30 cellular contexts compared by ENCODE assay signal in the genomic region with DNA sequence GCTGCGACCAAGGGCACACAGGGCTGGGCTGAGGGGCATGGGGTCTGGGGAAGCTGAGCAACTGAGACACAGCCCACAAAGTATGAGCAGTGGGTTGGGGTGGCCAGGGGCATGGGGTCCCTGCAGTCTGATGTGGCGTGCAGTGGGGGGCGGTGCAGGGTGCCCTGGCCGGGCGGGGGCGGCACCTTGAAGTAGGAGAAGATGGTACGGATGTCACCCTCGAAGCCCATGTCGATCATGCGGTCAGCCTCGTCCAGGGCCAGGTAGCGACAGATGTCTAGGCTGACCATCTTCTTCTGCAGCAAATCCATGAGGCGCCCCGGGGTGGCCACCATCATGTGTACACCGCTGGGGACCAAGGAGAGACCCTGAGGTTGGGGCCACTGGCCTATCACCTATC. TPM values are rescaled to one million over a fixed set of nuclear protein-coding genes. Genes with fewer than 3 reads are reported as not detected.
DNase-seq lines count a peak whose midpoint lies in the region; ATAC-seq and TF ChIP-seq lines count a peak whose summit lies in the region.
"Had no signal": no experiment of that assay in that cellular context is flagged by ENCODE, and none has a peak within 500 bp of the region (broad histone marks: within the 10 kb centered on the region; RNA-seq: fewer than 3 reads in every experiment).

No MANE protein-coding gene starts in this region.

- H3K36me3 ChIP-seq in heart right ventricle (peaks cover 0 to 59% (median 35%) of the 10 kb centered on the region in 9 donors), Loucy (ENCODE audit: insufficient read depth, low read length) (no peaks in the 10 kb centered on the region; the same call in 1 of the 2 replicates), mucosa of descending colon (ENCODE audit: low read depth) (no peaks in the 10 kb centered on the region)

- no peaks in the 10 kb centered on the region for H3K9me3 Mint-ChIP-seq in type B pancreatic cell
- H3K9me3 Mint-ChIP-seq: CD8-positive, alpha-beta memory T cell had no signal

- H3K9me2 ChIP-seq in Loucy (replicated peaks; ENCODE audit: low read depth, low read length) = no peaks in the 10 kb centered on the region

- H3K9me3 ChIP-seq in right cardiac atrium (ENCODE audit: control insufficient read depth, low read length) (no peaks in the 10 kb centered on the region), heart right ventricle (no peaks in the 10 kb centered on the region), Loucy (ENCODE audit: insufficient read depth, low read depth, low read length) (no peaks in the 10 kb centered on the region), mucosa of descending colon (no peaks in the 10 kb centered on the region)
- H3K9me3 ChIP-seq: Peyer's patch, SJCRH30 had no signal

- DNase-seq in right cardiac atrium = peak in 2 of 3 donors; percentile 26 to 52
- DNase-seq in heart right ventricle = no peak
- peak in 2 of 3 donors; percentile 24 to 52 for DNase-seq in mucosa of descending colon
- no peak for DNase-seq in type B pancreatic cell (ENCODE audit: extremely low spot score, unreplicated experiment)
- DNase-seq in OCI-M1 (lab: John Stamatoyannopoulos, UW) = no peak
- DNase-seq: 8988T; ACHN; CD8-positive, alpha-beta memory T cell; DMS 273 treated with DMSO at 0.1 percent for 48 hours; DMS79; EL; GDM1; GOT3; HCEC 1CT; NCI-H1092; NCI-H1417 treated with DMSO at 0.1 percent for 48 hours; NCI-H187; NCI-H2081 treated with DMSO at 0.1 percent for 48 hours; NCI-H2171; NCI-H226; NCI-H510A; NCI-H69; Peyer's patch; SJCRH30 had no signal

- H3K4me2 ChIP-seq in Loucy (ENCODE audit: low read depth, low read length, poor library complexity, severe bottlenecking) = peak overlapping the region; percentile 20

- H3K4me3 ChIP-seq in right cardiac atrium (ENCODE audit: low read length) (no peak overlapping the region), heart right ventricle (no peak overlapping the region), Loucy (ENCODE audit: low read length, poor library complexity, severe bottlenecking) (no peak overlapping the region), mucosa of descending colon (no peak overlapping the region)
- H3K4me3 ChIP-seq: GM12878, Peyer's patch, SJCRH30 had no signal

- peaks cover 11% of the 10 kb centered on the region for H4K20me1 ChIP-seq in Loucy (ENCODE audit: insufficient read depth, low read length, poor library complexity, severe bottlenecking)

- peaks cover 9% of the 10 kb centered on the region for H3K36me3 Mint-ChIP-seq in type B pancreatic cell

- H3F3A ChIP-seq in Loucy (ENCODE audit: low read depth) = no peaks in the 10 kb centered on the region

- no peaks in the 10 kb centered on the region for H3K27me3 Mint-ChIP-seq in type B pancreatic cell
- H3K27me3 Mint-ChIP-seq: CD8-positive, alpha-beta memory T cell had no signal

- H3K4me1 Mint-ChIP-seq in type B pancreatic cell (ENCODE audit: unreplicated experiment) = peaks cover 13% of the 10 kb centered on the region

- WGBS in right cardiac atrium = 96% methylated on average over 15 of the region's 15 CpGs
- WGBS in heart right ventricle, 2 donors = 97% methylated on average over 15 of the region's 15 CpGs

- peaks cover 41% of the 10 kb centered on the region; the same call in 1 of the 2 replicates for H3K79me2 ChIP-seq in Loucy (ENCODE audit: insufficient read depth, low read length)

- H3K9ac ChIP-seq in Loucy (ENCODE audit: low read depth, low read length, poor library complexity, severe bottlenecking) = no peak overlapping the region

- ATAC-seq in right cardiac atrium (no peak), heart right ventricle (no peak), mucosa of descending colon (no peak), GM21390 (IDR thresholded peaks at IDR 0.05; ENCODE audit: unreplicated experiment) (no peak), HG03571 (IDR thresholded peaks at IDR 0.05; ENCODE audit: unreplicated experiment) (no peak)
- ATAC-seq: GM12878, Right ventricle myocardium inferior had no signal

- H2AFZ ChIP-seq in Loucy (ENCODE audit: low read length) = no peak overlapping the region

- no peak overlapping the region for H3K27ac ChIP-seq in right cardiac atrium (ENCODE audit: low read length)
- H3K27ac ChIP-seq in heart right ventricle = no peak overlapping the region
- H3K27ac ChIP-seq: HL-60, Peyer's patch, SJCRH30 had no signal

- TF ChIP-seq CTCF in heart right ventricle (IDR thresholded peaks at IDR 0.05) (no peak), Loucy (conservative IDR thresholded peaks at IDR 0.05; ENCODE audit: low read length) (no peak), mucosa of descending colon (IDR thresholded peaks at IDR 0.05) (no peak), type B pancreatic cell (conservative IDR thresholded peaks at IDR 0.05) (no peak)

- H3K4me1 ChIP-seq in right cardiac atrium (ENCODE audit: control insufficient read depth, insufficient read depth, low read length) = peaks cover 3% of the 10 kb centered on the region
- H3K4me1 ChIP-seq in heart right ventricle = peaks cover 5 to 40% (median 17%) of the 10 kb centered on the region in 9 donors
- H3K4me1 ChIP-seq in Loucy (ENCODE audit: insufficient read depth, low read length, poor library complexity, severe bottlenecking) = peaks cover 10% of the 10 kb centered on the region
- peaks cover 8% of the 10 kb centered on the region for H3K4me1 ChIP-seq in mucosa of descending colon (ENCODE audit: low read depth)

- intact Hi-C loops in right cardiac atrium (cut with DNase I) (no loop called here), heart right ventricle (cut with DNase I) (no loop called here), mucosa of descending colon (cut with DNase I, micrococcal nuclease) (no loop called here)

- no peak overlapping the region for H3K4me3 Mint-ChIP-seq in type B pancreatic cell

- H3K27ac Mint-ChIP-seq in type B pancreatic cell = peak overlapping the region; percentile 26

- H3K27me3 ChIP-seq in right cardiac atrium (ENCODE audit: control insufficient read depth, insufficient read depth) (no peaks in the 10 kb centered on the region), heart right ventricle (no peaks in the 10 kb centered on the region), Loucy (ENCODE audit: insufficient read depth, low read length, poor library complexity, severe bottlenecking) (no peaks in the 10 kb centered on the region)
- H3K27me3 ChIP-seq: Peyer's patch, SJCRH30 had no signal

RNA-seq across cellular contexts. Expression of a gene that starts 3.3 kb away (rescaled TPM):
- total RNA-seq in right cardiac atrium = 10 to 100 TPM; 36.0 to 43.5 (median 40.3) TPM
- 30.5 TPM for polyA plus RNA-seq in right cardiac atrium
- 10 to 100 TPM; 19.7 to 53.2 (median 27.2) TPM for total RNA-seq in heart right ventricle
- 10 to 100 TPM; 45.2 to 55.7 TPM for polyA plus RNA-seq in heart right ventricle
- 10 to 100 TPM; 65.3 to 79.2 (median 79.0) TPM for total RNA-seq in mucosa of descending colon
- total RNA-seq in type B pancreatic cell (ENCODE audit: low replicate concordance) = 99.7 and 104 TPM in 2 replicates

RNA-seq across cellular contexts. Expression of a gene that starts 3.9 kb away (rescaled TPM):
- total RNA-seq in right cardiac atrium (1 to 10 TPM; 3.1 to 4.5 (median 3.9) TPM), heart right ventricle (10 to 100 TPM in 1 of 10 donors, 1 to 10 TPM in 7, under 1 TPM in 2; 0.74 to 11.4 (median 1.9) TPM), mucosa of descending colon (10 to 100 TPM in 1 of 3 donors, 1 to 10 TPM in 2; 3.7 to 10.3 (median 8.4) TPM), type B pancreatic cell (ENCODE audit: low replicate concordance) (6.2 and 6.9 TPM in 2 replicates)
- polyA plus RNA-seq in right cardiac atrium (1.4 TPM), heart right ventricle (1 to 10 TPM; 2.4 to 4.0 TPM)

RNA-seq across cellular contexts. Expression of a gene that starts 16.1 kb away (rescaled TPM):
- 10 to 100 TPM; 35.0 to 71.5 (median 47.0) TPM for total RNA-seq in right cardiac atrium
- 61.9 TPM for polyA plus RNA-seq in right cardiac atrium
- 10 to 100 TPM; 32.5 to 70.6 (median 51.0) TPM for total RNA-seq in heart right ventricle
- polyA plus RNA-seq in heart right ventricle = 100 to 1,000 TPM; 129 to 131 TPM
- total RNA-seq in mucosa of descending colon = 100 to 1,000 TPM in 1 of 3 donors, 10 to 100 TPM in 2; 12.9 to 333 (median 54.0) TPM
- 66.5 and 187 TPM in 2 replicates for total RNA-seq in type B pancreatic cell (ENCODE audit: low replicate concordance)

RNA-seq across cellular contexts. Expression of a gene that starts 40.1 kb away (rescaled TPM):
- total RNA-seq in right cardiac atrium = 10 to 100 TPM; 15.3 to 44.8 (median 25.3) TPM
- 17.7 TPM for polyA plus RNA-seq in right cardiac atrium
- 10 to 100 TPM; 13.1 to 52.9 (median 19.1) TPM for total RNA-seq in heart right ventricle
- 10 to 100 TPM; 19.2 to 31.5 TPM for polyA plus RNA-seq in heart right ventricle
- total RNA-seq in mucosa of descending colon = 10 to 100 TPM; 12.1 to 61.8 (median 17.2) TPM
- 200 and 269 TPM in 2 replicates for total RNA-seq in type B pancreatic cell (ENCODE audit: low replicate concordance)

RNA-seq across cellular contexts. Expression of a gene that starts 40.9 kb away (rescaled TPM):
- total RNA-seq in right cardiac atrium = 10 to 100 TPM; 24.9 to 34.2 (median 27.7) TPM
- polyA plus RNA-seq in right cardiac atrium = 41.8 TPM
- 10 to 100 TPM; 14.1 to 34.4 (median 20.1) TPM for total RNA-seq in heart right ventricle
- 100 to 1,000 TPM in 1 of 2 donors, 10 to 100 TPM in 1; 28.0 to 201 TPM for polyA plus RNA-seq in heart right ventricle
- total RNA-seq in mucosa of descending colon = 10 to 100 TPM; 57.7 to 83.9 (median 75.2) TPM
- total RNA-seq in type B pancreatic cell (ENCODE audit: low replicate concordance) = 83.1 and 103 TPM in 2 replicates

Comparison
In these comparisons a context has a peak if more than half of its experiments do, and no peak if none do; other contexts are left out.
1. DNase-seq: peak in right cardiac atrium (2 of 3) and mucosa of descending colon (2 of 3); none in heart right ventricle (0 of 2), type B pancreatic cell (single experiment) and OCI-M1 (single experiment).